ENCODE assay signal across 1 cellular context in genomic region chr2:101251844-101252407, GRCh38.
A peak's percentile ranks its signal among the peaks of the same experiment; 100 is the strongest.
TF ChIP-seq lines count a peak whose summit lies in the region.

No MANE protein-coding gene starts in this region.

TF ChIP-seq in HepG2, 621 proteins besides CTCF, POLR2A, EP300 and RAD21 (continued from another document):
- no peak for TF ChIP-seq ZNF281 (CRISPR knock-in tag; IDR thresholded peaks at IDR 0.05; ENCODE audit: borderline replicate concordance)
- no peak for TF ChIP-seq TCF12 (IDR thresholded peaks at IDR 0.05)
- TF ChIP-seq TCF12 (CRISPR knock-in tag; IDR thresholded peaks at IDR 0.05) = 0 out of 2 replicates have a peak, but pooled peaks have one; percentile 11
- TF ChIP-seq NCOA1 (CRISPR knock-in tag; IDR thresholded peaks at IDR 0.05) = 0 out of 2 replicates have a peak, but pooled peaks have one; percentile 43
- no peak; the same call in 1 of the 2 replicates for TF ChIP-seq ZNF362 (CRISPR knock-in tag; IDR thresholded peaks at IDR 0.05; ENCODE audit: borderline replicate concordance)
- 0 out of 2 replicates have a peak, but pooled peaks have one; percentile 9 for TF ChIP-seq RCOR2 (CRISPR knock-in tag; IDR thresholded peaks at IDR 0.05)
- peak; percentile 33 for TF ChIP-seq DBP (CRISPR knock-in tag; IDR thresholded peaks at IDR 0.05; ENCODE audit: not compliant biosample characterization)
- no peak for TF ChIP-seq ZBTB2 (CRISPR knock-in tag; IDR thresholded peaks at IDR 0.05; ENCODE audit: low read depth)
- TF ChIP-seq REST (IDR thresholded peaks at IDR 0.05; ENCODE audit: borderline replicate concordance in 1 of 2, low read depth in 1 of 2, low read length in 2 of 2) = no peak
- TF ChIP-seq FOXP4 (CRISPR knock-in tag; IDR thresholded peaks at IDR 0.05) = no peak
- no peak for TF ChIP-seq SMAD3 (CRISPR knock-in tag; IDR thresholded peaks at IDR 0.05)
- TF ChIP-seq MED13 (CRISPR knock-in tag; IDR thresholded peaks at IDR 0.05) = peak; percentile 48; the same call in 1 of the 2 replicates
TF ChIP-seq in HepG2: peak in this region for 56.
